In the genomic region with DNA sequence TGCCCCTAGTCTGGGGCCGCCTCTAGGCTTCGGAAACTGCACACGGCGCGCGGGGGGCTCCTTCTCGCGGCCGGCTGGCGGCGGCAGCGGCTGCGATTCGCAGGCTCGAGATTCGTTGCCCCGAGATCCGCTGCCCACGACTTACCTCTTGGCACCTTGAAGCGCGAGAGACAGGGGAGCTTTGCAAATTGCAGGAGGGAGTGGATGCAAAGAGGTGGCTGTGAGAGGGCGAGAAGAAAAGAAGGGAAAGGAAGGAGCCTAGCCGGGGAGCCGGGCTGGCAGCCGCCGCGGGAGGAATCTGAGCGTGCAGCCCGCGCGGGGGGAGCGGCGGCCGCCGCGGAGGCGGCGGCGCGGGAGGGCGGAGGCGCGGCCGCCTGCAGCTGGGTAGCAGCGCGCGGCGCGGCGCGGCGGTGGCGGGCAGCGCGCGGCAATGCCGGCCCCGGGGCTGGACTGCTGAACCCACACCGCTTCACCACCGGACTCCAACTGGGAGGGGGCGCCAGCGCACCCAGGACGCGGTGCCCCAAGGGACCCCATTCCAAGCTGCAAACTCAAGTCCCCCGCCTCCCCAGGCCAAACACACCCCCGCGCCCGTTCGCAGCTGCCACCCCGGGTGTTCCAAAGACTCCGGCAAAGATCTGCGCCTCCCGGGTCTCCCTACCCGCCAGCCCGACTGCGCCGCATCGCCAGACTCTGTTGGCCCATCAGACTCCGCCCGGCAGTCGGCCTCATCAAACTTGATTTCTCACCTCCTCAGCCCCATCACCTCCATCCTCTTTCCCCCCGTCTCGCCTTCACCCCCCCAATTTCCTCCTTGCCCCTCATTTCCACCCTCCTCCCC, we compare ENCODE assay signal across 8 cellular contexts. TPM values are rescaled to one million over a fixed set of nuclear protein-coding genes. Genes with fewer than 3 reads are reported as not detected.
DNase-seq lines count a peak whose midpoint lies in the region; ATAC-seq, FAIRE-seq and TF ChIP-seq lines count a peak whose summit lies in the region.

No MANE protein-coding gene starts in this region.

- H4K20me1 ChIP-seq in SU-DHL-6 (ENCODE audit: low read depth, low read length), result 0 out of 2 replicates have a peak, but pooled peaks cover 4% of the 10 kb centered on the region

- H3K4me2 ChIP-seq in SU-DHL-6 (ENCODE audit: low read depth, low read length, poor library complexity, severe bottlenecking) (peak overlapping the region; percentile 89), trophoblast cell (ENCODE audit: low read length) (peak overlapping the region; percentile 98)

- DNase-seq in CD4-positive, alpha-beta T cell, result peak in 9 of 10 experiments; percentile 19 to 60 (median 37)
- peak; percentile 64 for DNase-seq in HTR-8/SVneo (ENCODE audit: insufficient read length, low spot score)
- DNase-seq in amniotic epithelial cell (ENCODE audit: low read depth), result peak; percentile 82
- peak; percentile 54 for DNase-seq in left ventricle myocardium inferior
- DNase-seq in trophoblast cell, result peak in 1 of 2 donors; percentile 55

- H3K4ac ChIP-seq in trophoblast cell (ENCODE audit: low read depth, low read length), result peak overlapping the region; percentile 30

- CTCF ChIA-PET in CD4-positive, alpha-beta T cell (lab: Charles Lee), result interaction anchor here (0.6 to 1.3 kb wide), 4 partner anchors 44 to 247 kb away, joined by 3 to 4 read pairs (median 4); a partner anchor contains a TSS

- H3K9ac ChIP-seq in SU-DHL-6 (ENCODE audit: low read length) (peak overlapping the region; percentile 64), trophoblast cell (ENCODE audit: low read length) (peak overlapping the region; percentile 76)

- peak overlapping the region; percentile 50 for H3K27ac ChIP-seq in CD4-positive, alpha-beta T cell (ENCODE audit: low read depth, low read length)
- peak overlapping the region; percentile 84 for H3K27ac ChIP-seq in SU-DHL-6 (ENCODE audit: low read depth, low read length)
- H3K27ac ChIP-seq in left ventricle myocardium inferior (replicated peaks), result peak overlapping the region; percentile 43
- peak overlapping the region; percentile 28 for H3K27ac ChIP-seq in trophoblast cell (ENCODE audit: low read depth, low read length)

- H2BK12ac ChIP-seq in trophoblast cell (ENCODE audit: low read length), result peak overlapping the region; percentile 85

- intact Hi-C loops in CD4-positive, alpha-beta T cell (cut with DNase I, micrococcal nuclease), result loop anchor here (2.0 to 5.0 kb wide), 5 partner anchors 165 to 767 kb away; no protein-coding TSS in a partner anchor
- intact Hi-C loops in left ventricle myocardium inferior (cut with micrococcal nuclease), result no loop called here

- H3K36me3 ChIP-seq in SU-DHL-6 (ENCODE audit: low read length), result no peaks in the 10 kb centered on the region
- H3K36me3 ChIP-seq in left ventricle myocardium inferior, result no peaks in the 10 kb centered on the region
- H3K36me3 ChIP-seq in trophoblast cell (ENCODE audit: control insufficient read depth in 1 of 2, insufficient read depth in 2 of 2, low read length in 2 of 2), result no peaks in the 10 kb centered on the region

- H3K79me2 ChIP-seq in SU-DHL-6 (ENCODE audit: insufficient read depth, low read length), result 0 out of 2 replicates have a peak, but pooled peaks cover 4% of the 10 kb centered on the region
- H3K79me2 ChIP-seq in trophoblast cell (ENCODE audit: control insufficient read depth, insufficient read depth, low read length, poor library complexity), result peaks cover 5% of the 10 kb centered on the region

- peaks cover 38% of the 10 kb centered on the region for H3K27me3 Mint-ChIP-seq in CD4-positive, alpha-beta T cell

- WGBS in trophoblast cell (ENCODE audit: extremely low coverage, insufficient coverage, insufficient read length), result no CpG with 5 or more reads among the region's 83 CpGs

- peaks cover 31% of the 10 kb centered on the region for H3K27me3 ChIP-seq in CD4-positive, alpha-beta T cell (ENCODE audit: control insufficient read depth, insufficient read depth, low read length)
- H3K27me3 ChIP-seq in SU-DHL-6 (ENCODE audit: low read length) (no peaks in the 10 kb centered on the region), left ventricle myocardium inferior (ENCODE audit: low read depth) (peaks cover 72% of the 10 kb centered on the region), trophoblast cell (ENCODE audit: insufficient read depth, low read length) (peaks cover 25% of the 10 kb centered on the region)

- peak overlapping the region; percentile 17 for H3K14ac ChIP-seq in trophoblast cell (ENCODE audit: low read length)

- H3K4me1 Mint-ChIP-seq in CD4-positive, alpha-beta T cell (ENCODE audit: low read depth), result peaks cover 39% of the 10 kb centered on the region

- H3K4me3 ChIP-seq in SU-DHL-6 (ENCODE audit: insufficient read depth, low read length, poor library complexity, severe bottlenecking) (peak overlapping the region; percentile 60), left ventricle myocardium inferior (peak overlapping the region; percentile 75), trophoblast cell (ENCODE audit: low read depth, low read length) (peak overlapping the region; percentile 80)

- peak; percentile 58 for FAIRE-seq in HTR-8/SVneo (lab: Jason Lieb, UNC)

- no peak overlapping the region for H2BK5ac ChIP-seq in trophoblast cell (ENCODE audit: low read depth, low read length, poor library complexity)

- H3K9me3 Mint-ChIP-seq in CD4-positive, alpha-beta T cell, result no peaks in the 10 kb centered on the region

- peak; percentile 41 for ATAC-seq in CD4-positive, alpha-beta T cell (ENCODE audit: poor library complexity)
- ATAC-seq in HG03025 (IDR thresholded peaks at IDR 0.05; ENCODE audit: low FRiP score, unreplicated experiment) (no peak), HG02798 (IDR thresholded peaks at IDR 0.05; ENCODE audit: poor library complexity, unreplicated experiment) (no peak)

- H3K9me3 ChIP-seq in CD4-positive, alpha-beta T cell (ENCODE audit: control insufficient read depth, low read length), result no peaks in the 10 kb centered on the region
- H3K9me3 ChIP-seq in SU-DHL-6 (ENCODE audit: insufficient read depth, low read length) (no peaks in the 10 kb centered on the region), left ventricle myocardium inferior (replicated peaks) (no peaks in the 10 kb centered on the region), trophoblast cell (ENCODE audit: insufficient read depth, low read depth, low read length) (no peaks in the 10 kb centered on the region)

- no peak overlapping the region for H2AK5ac ChIP-seq in trophoblast cell (ENCODE audit: low read length)

- H3K9me2 ChIP-seq in SU-DHL-6 (replicated peaks; ENCODE audit: insufficient read depth, low read length), result no peaks in the 10 kb centered on the region

- no peak overlapping the region for H4K12ac ChIP-seq in trophoblast cell (ENCODE audit: low read depth, low read length)

- H2BK120ac ChIP-seq in trophoblast cell (ENCODE audit: insufficient read depth, low read length, poor library complexity), result peak overlapping the region; percentile 47

- H3F3A ChIP-seq in SU-DHL-6 (ENCODE audit: insufficient read depth), result peaks cover 28% of the 10 kb centered on the region

- H3K23ac ChIP-seq in trophoblast cell (ENCODE audit: low read length), result no peak overlapping the region

- H2AFZ ChIP-seq in SU-DHL-6 (ENCODE audit: low read depth, low read length, severe bottlenecking), result peak overlapping the region; percentile 89
- peak overlapping the region; percentile 52 for H2AFZ ChIP-seq in trophoblast cell (ENCODE audit: insufficient read depth, low read length, poor library complexity)

- POLR2A ChIA-PET in CD4-positive, alpha-beta T cell (lab: Charles Lee), result interaction anchor here (0.6 to 3.6 kb wide), 16 partner anchors 10 to 490 kb away, joined by 3 to 22 read pairs (median 4); a partner anchor contains a TSS

- peaks cover 21% of the 10 kb centered on the region for H3K36me3 Mint-ChIP-seq in CD4-positive, alpha-beta T cell (ENCODE audit: low read depth)

- no peak for TF ChIP-seq CTCF in CD4-positive, alpha-beta T cell (IDR thresholded peaks at IDR 0.05)
- TF ChIP-seq CTCF in SU-DHL-6 (IDR thresholded peaks at IDR 0.05; ENCODE audit: insufficient read depth, low read length, poor library complexity, severe bottlenecking) (peak; percentile 24), left ventricle myocardium inferior (IDR thresholded peaks at IDR 0.05; ENCODE audit: borderline replicate concordance) (peak; percentile 24)

- peak overlapping the region; percentile 2 for H4K8ac ChIP-seq in trophoblast cell (ENCODE audit: low read depth, low read length)

- H3K4me3 Mint-ChIP-seq in CD4-positive, alpha-beta T cell, result peak overlapping the region; percentile 98

- peak overlapping the region; percentile 61 for H4K91ac ChIP-seq in trophoblast cell (ENCODE audit: low read depth, low read length)

- H3K27ac Mint-ChIP-seq in CD4-positive, alpha-beta T cell, result peak overlapping the region; percentile 85

- peak overlapping the region; percentile 86 for H3K18ac ChIP-seq in trophoblast cell (ENCODE audit: low read length)

- H3K79me1 ChIP-seq in trophoblast cell (ENCODE audit: low read length), result peaks cover 21% of the 10 kb centered on the region

- peaks cover 45% of the 10 kb centered on the region for H3K4me1 ChIP-seq in left ventricle myocardium inferior
- H3K4me1 ChIP-seq in trophoblast cell (ENCODE audit: control insufficient read depth in 1 of 2, insufficient read depth in 2 of 2, low read length in 2 of 2), result peaks cover 11 to 17% of the 10 kb centered on the region in 2 experiments

RNA-seq across cellular contexts. Expression of a gene that starts 44.2 kb away (rescaled TPM):
- total RNA-seq in CD4-positive, alpha-beta T cell, result 10 to 100 TPM in 1 of 2 experiments, 1 to 10 TPM in 1; 8.9 to 10.5 TPM
- total RNA-seq in left ventricle myocardium inferior, result 2.6 TPM
- polyA plus RNA-seq in trophoblast cell (2013), result 16.5 and 16.8 TPM in 2 replicates

Comparison
In these comparisons a context has a peak if more than half of its experiments do, and no peak if none do; other contexts are left out.
1. H3K27ac ChIP-seq: peak in every context shown above with its lines; median percentile 84 in SU-DHL-6; 50 in CD4-positive, alpha-beta T cell; 43 in left ventricle myocardium inferior; 28 in trophoblast cell.